ENCODE assay signal across 17 cellular contexts in the genomic region with DNA sequence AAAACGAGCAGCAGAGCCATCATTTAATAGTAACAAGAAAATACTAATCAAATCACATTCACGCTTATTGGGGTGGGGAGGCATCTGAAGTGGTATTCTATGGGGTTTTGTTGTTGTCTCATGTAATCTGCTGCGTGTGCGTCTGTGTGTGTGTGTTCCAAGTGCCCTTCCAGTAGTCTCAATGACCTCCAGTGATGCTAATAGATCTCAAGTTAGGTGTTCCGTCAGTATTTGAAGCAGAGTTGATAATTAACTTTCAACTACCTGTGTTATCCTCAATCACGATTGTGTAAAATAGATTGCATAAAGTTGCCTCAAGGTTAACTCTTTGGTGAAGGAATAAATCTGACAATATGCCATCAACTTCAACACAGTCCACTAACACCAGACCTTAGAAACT.
"Had no signal": no experiment of that assay in that cellular context is flagged by ENCODE, and none has a peak within 500 bp of the region (broad histone marks: within the 10 kb centered on the region; RNA-seq: fewer than 3 reads in every experiment).

No MANE protein-coding gene starts in this region.

- H3K4me3 Mint-ChIP-seq: activated B cell treated with CpG ODN at 0.5 μM for 24 hours; activated CD8-positive, alpha-beta T cell treated with anti-CD3 and anti-CD28 coated beads, Interleukin-2, amount 10 ng/mL, durations not matched to agents 7 days and 5 days; naive thymus-derived CD4-positive, alpha-beta T cell; T-helper 17 cell had no signal

- H3K27ac Mint-ChIP-seq: activated B cell treated with CpG ODN at 0.5 μM for 24 hours; activated CD8-positive, alpha-beta T cell treated with anti-CD3 and anti-CD28 coated beads, Interleukin-2, amount 10 ng/mL, durations not matched to agents 7 days and 5 days; activated naive CD4-positive, alpha-beta T cell treated with anti-CD3 and anti-CD28 coated beads, Interleukin-2, amount 50 U/mL, for 72 hours; naive thymus-derived CD4-positive, alpha-beta T cell; T-helper 17 cell had no signal

- DNase-seq: activated B cell treated with CpG ODN at 0.5 μM for 24 hours; activated CD4-positive, alpha-beta T cell treated with anti-CD3 and anti-CD28 coated beads for 48 hours; activated CD8-positive, alpha-beta memory T cell treated with anti-CD3 and anti-CD28 coated beads, Interleukin-2, amount 50 U/mL, for 4 hours; activated CD8-positive, alpha-beta T cell treated with anti-CD3 and anti-CD28 coated beads, Interleukin-2, amount 10 ng/mL, durations not matched to agents 7 days and 5 days; activated gamma-delta T cell; activated T-cell treated with anti-CD3 and anti-CD28 coated beads, Interleukin-2, amount 50 U/mL, for 48 hours; naive thymus-derived CD4-positive, alpha-beta T cell; stimulated activated CD4-positive, alpha-beta T cell treated with anti-CD3 and anti-CD28 coated beads, Interleukin-4, amount 100 ng/mL, for 24 hours; stimulated activated naive CD4-positive, alpha-beta T cell; T-helper 17 cell; trophoblast cell had no signal

- H3K4me1 Mint-ChIP-seq: activated B cell treated with CpG ODN at 0.5 μM for 24 hours; naive thymus-derived CD4-positive, alpha-beta T cell; T-helper 17 cell had no signal

- H3K36me3 Mint-ChIP-seq: activated naive CD4-positive, alpha-beta T cell treated with anti-CD3 and anti-CD28 coated beads, Interleukin-2, amount 50 U/mL, for 72 hours; naive thymus-derived CD4-positive, alpha-beta T cell had no signal

- H3K9me3 ChIP-seq: gastroesophageal sphincter, neutrophil, right atrium auricular region had no signal

- H3K4me3 ChIP-seq: gastroesophageal sphincter, right atrium auricular region, skin epidermis had no signal

- H3K27me3 ChIP-seq: gastroesophageal sphincter, right atrium auricular region had no signal

- H3K27ac ChIP-seq: gastroesophageal sphincter, neutrophil, right atrium auricular region, skin epidermis had no signal

- H3K36me3 ChIP-seq: gastroesophageal sphincter, neutrophil, right atrium auricular region had no signal

- H3K9me3 Mint-ChIP-seq: activated B cell treated with CpG ODN at 0.5 μM for 24 hours; activated naive CD4-positive, alpha-beta T cell treated with anti-CD3 and anti-CD28 coated beads, Interleukin-2, amount 50 U/mL, for 72 hours had no signal

- ATAC-seq: activated CD8-positive, alpha-beta T cell treated with anti-CD3 and anti-CD28 coated beads, Interleukin-2, amount 10 ng/mL, durations not matched to agents 7 days and 5 days; activated naive CD4-positive, alpha-beta T cell treated with anti-CD3 and anti-CD28 coated beads, Interleukin-2, amount 50 U/mL, for 72 hours; gastroesophageal sphincter; naive thymus-derived CD4-positive, alpha-beta T cell; T-helper 17 cell had no signal

- H3K4me1 ChIP-seq: gastroesophageal sphincter had no signal

- FAIRE-seq: endometrium had no signal
